29 cellular contexts compared by ENCODE assay signal in genomic region chr2:15792331-15792730, GRCh38.
"Had no signal": no experiment of that assay in that cellular context is flagged by ENCODE, and none has a peak within 500 bp of the region (broad histone marks: within the 10 kb centered on the region; RNA-seq: fewer than 3 reads in every experiment).

No MANE protein-coding gene starts in this region.

- H3K27ac ChIP-seq: adrenal gland, ascending aorta, body of pancreas, brain microvascular endothelial cell, breast epithelium, cardiac muscle cell had no signal

- H3K4me1 ChIP-seq: adrenal gland, ascending aorta, body of pancreas, breast epithelium had no signal

- DNase-seq: activated effector memory CD4-positive, alpha-beta T cell treated with anti-CD3 and anti-CD28 coated beads, Interleukin-2, amount 50 U/mL, for 16 hours; activated effector memory CD4-positive, alpha-beta T cell treated with Interleukin-2 at 50 U/mL for 16 hours; activated gamma-delta T cell; activated gamma-delta T cell treated with Interleukin-2 at 50 U/mL for 16 hours; activated naive CD4-positive, alpha-beta T cell; activated naive CD4-positive, alpha-beta T cell treated with anti-CD3 and anti-CD28 coated beads for 36 hours; activated naive CD4-positive, alpha-beta T cell treated with anti-CD3 and anti-CD28 coated beads, Interleukin-2, amount 10 ng/mL, durations not matched to agents 7 days and 5 days; activated naive CD4-positive, alpha-beta T cell treated with anti-CD3 and anti-CD28 coated beads, Interleukin-2, amount 50 U/mL, for 16 hours; activated naive CD4-positive, alpha-beta T cell treated with Interleukin-2 at 50 U/mL for 16 hours; activated naive CD8-positive, alpha-beta T cell treated with anti-CD3 and anti-CD28 coated beads for 36 hours; activated naive CD8-positive, alpha-beta T cell treated with anti-CD3 and anti-CD28 coated beads, Interleukin-2, amount 10 ng/mL, durations not matched to agents 7 days and 5 days; activated naive CD8-positive, alpha-beta T cell treated with anti-CD3 and anti-CD28 coated beads, Interleukin-2, amount 50 U/mL, for 24 hours; activated T-cell treated with anti-CD3 and anti-CD28 coated beads, Interleukin-2, amount 50 U/mL, for 24 hours; activated T-cell treated with anti-CD3 and anti-CD28 coated beads, Interleukin-2, amount 50 U/mL, for 4 hours; activated T-cell treated with anti-CD3 and anti-CD28 coated beads, Interleukin-2, amount 50 U/mL, for 48 hours; activated T-cell treated with anti-CD3 and anti-CD28 coated beads, Interleukin-2, amount 50 U/mL, for 72 hours; adrenal gland; amniotic stem cell; amygdala; anterior cingulate cortex; aorta; body of pancreas; brain microvascular endothelial cell; caudate nucleus; central memory CD4-positive, alpha-beta T cell; cerebellar nuclear complex had no signal

- H3K9me3 ChIP-seq: adrenal gland, ascending aorta, body of pancreas, breast epithelium had no signal

- H3K4me3 ChIP-seq: adrenal gland, ascending aorta, body of pancreas, breast epithelium, cardiac muscle cell had no signal

- H3K36me3 ChIP-seq: adrenal gland, ascending aorta, brain microvascular endothelial cell, breast epithelium, cardiac muscle cell had no signal

- H3K27me3 ChIP-seq: adrenal gland, ascending aorta, body of pancreas, brain microvascular endothelial cell, cardiac muscle cell had no signal
